8 cellular contexts compared by ENCODE assay signal in the genomic region with DNA sequence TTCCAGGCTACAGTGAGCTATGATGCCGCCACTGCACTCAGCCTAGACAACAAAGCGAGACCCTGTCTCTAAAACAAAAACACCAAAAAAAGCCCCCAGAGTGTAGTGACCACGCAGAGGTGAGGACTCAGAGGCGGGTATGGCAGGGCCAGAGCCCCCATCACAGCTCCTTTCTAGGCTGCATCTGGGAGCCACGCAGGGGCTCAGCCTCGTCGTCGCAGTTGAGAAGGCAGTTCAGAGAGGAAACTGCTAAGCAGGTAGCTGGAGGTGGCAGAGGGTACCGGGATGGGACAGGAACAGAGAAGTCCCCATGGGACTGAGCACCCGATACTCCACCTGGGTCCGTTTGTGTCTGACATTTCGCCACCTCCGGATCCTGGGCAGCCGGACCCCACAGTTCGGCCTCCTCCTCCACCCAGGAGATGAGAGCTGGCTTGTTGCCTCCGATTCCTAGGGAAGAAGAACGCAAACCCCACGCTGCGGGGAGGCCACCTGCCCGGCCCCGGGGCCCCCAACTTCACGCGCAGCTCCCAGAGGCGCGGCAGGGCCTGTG. TPM values are rescaled to one million over a fixed set of nuclear protein-coding genes. Genes with fewer than 3 reads are reported as not detected.
A peak's percentile ranks its signal among the peaks of the same experiment; 100 is the strongest.
DNase-seq lines count a peak whose midpoint lies in the region; ATAC-seq and TF ChIP-seq lines count a peak whose summit lies in the region.

No MANE protein-coding gene starts in this region.

- H3K4me1 Mint-ChIP-seq in activated T-helper 2 cell treated with anti-CD3 and anti-CD28 coated beads, Interferon-gamma antibody, Interleukin-2, Interleukin-4, amounts not matched to agents 10 μg/mL and 5 μg/mL and 100 μg/mL, durations not matched to agents 14 hours and 24 hours and 36 hours (ENCODE audit: low read depth): peaks cover 42% of the 10 kb centered on the region

- no peaks in the 10 kb centered on the region for H3K27me3 ChIP-seq in left ventricle myocardium inferior (ENCODE audit: low read depth)

- H3K9me3 ChIP-seq in left ventricle myocardium inferior (replicated peaks): no peaks in the 10 kb centered on the region

- intact Hi-C loops in activated T-helper 2 cell treated with anti-CD3 and anti-CD28 coated beads, Interferon-gamma antibody, Interleukin-2, Interleukin-4, amounts not matched to agents 10 μg/mL and 5 μg/mL and 100 μg/mL, durations not matched to agents 14 hours and 24 hours and 36 hours (cut with micrococcal nuclease): no loop called here
- intact Hi-C loops in left ventricle myocardium inferior (cut with micrococcal nuclease): no loop called here

- H3K36me3 ChIP-seq in left ventricle myocardium inferior: peaks cover 30% of the 10 kb centered on the region

- H3K27me3 Mint-ChIP-seq in activated T-helper 2 cell treated with anti-CD3 and anti-CD28 coated beads, Interferon-gamma antibody, Interleukin-2, Interleukin-4, amounts not matched to agents 10 μg/mL and 5 μg/mL and 100 μg/mL, durations not matched to agents 14 hours and 24 hours and 36 hours (ENCODE audit: low read depth): peaks cover 1% of the 10 kb centered on the region

- no peak for TF ChIP-seq CTCF in left ventricle myocardium inferior (IDR thresholded peaks at IDR 0.05; ENCODE audit: borderline replicate concordance)

- peak overlapping the region; percentile 83 for H3K4me3 Mint-ChIP-seq in activated T-helper 2 cell treated with anti-CD3 and anti-CD28 coated beads, Interferon-gamma antibody, Interleukin-2, Interleukin-4, amounts not matched to agents 10 μg/mL and 5 μg/mL and 100 μg/mL, durations not matched to agents 14 hours and 24 hours and 36 hours (ENCODE audit: low read depth)

- peaks cover 73% of the 10 kb centered on the region for H3K4me1 ChIP-seq in left ventricle myocardium inferior

- H3K4me3 ChIP-seq in left ventricle myocardium inferior (peak overlapping the region; percentile 82), skin epidermis (peak overlapping the region; percentile 62 to 94 (median 85))

- ATAC-seq in GM18909 (IDR thresholded peaks at IDR 0.05; ENCODE audit: poor library complexity, unreplicated experiment) (peak; percentile 12), HG03135 (IDR thresholded peaks at IDR 0.05; ENCODE audit: unreplicated experiment) (peak; percentile 20)

- H3K27ac Mint-ChIP-seq in activated T-helper 2 cell treated with anti-CD3 and anti-CD28 coated beads, Interferon-gamma antibody, Interleukin-2, Interleukin-4, amounts not matched to agents 10 μg/mL and 5 μg/mL and 100 μg/mL, durations not matched to agents 14 hours and 24 hours and 36 hours: peak overlapping the region; percentile 95

- no peak for DNase-seq in activated T-helper 2 cell treated with anti-CD3 and anti-CD28 coated beads, Interferon-gamma antibody, Interleukin-2, Interleukin-4, amounts not matched to agents 10 μg/mL and 5 μg/mL and 100 μg/mL, durations not matched to agents 14 hours and 24 hours and 36 hours (ENCODE audit: low spot score)
- no peak for DNase-seq in left ventricle myocardium inferior
- DNase-seq in ecto neural progenitor cell (ENCODE audit: low spot score): no peak
- no peak for DNase-seq in occipital lobe (lab: John Stamatoyannopoulos, UW)
- no peak for DNase-seq in NCI-H2107 (lab: John Stamatoyannopoulos, UW)

- peak overlapping the region; percentile 96 for H3K27ac ChIP-seq in left ventricle myocardium inferior (replicated peaks)
- peak overlapping the region; percentile 57 to 97 (median 91) for H3K27ac ChIP-seq in skin epidermis

- H3K9me3 Mint-ChIP-seq in activated T-helper 2 cell treated with anti-CD3 and anti-CD28 coated beads, Interferon-gamma antibody, Interleukin-2, Interleukin-4, amounts not matched to agents 10 μg/mL and 5 μg/mL and 100 μg/mL, durations not matched to agents 14 hours and 24 hours and 36 hours: no peaks in the 10 kb centered on the region

- peaks cover 31% of the 10 kb centered on the region for H3K36me3 Mint-ChIP-seq in activated T-helper 2 cell treated with anti-CD3 and anti-CD28 coated beads, Interferon-gamma antibody, Interleukin-2, Interleukin-4, amounts not matched to agents 10 μg/mL and 5 μg/mL and 100 μg/mL, durations not matched to agents 14 hours and 24 hours and 36 hours (ENCODE audit: low read depth)

RNA-seq across cellular contexts. Expression of gene ZNF764, which starts 0.7 kb away (rescaled TPM):
- total RNA-seq in activated T-helper 2 cell treated with anti-CD3 and anti-CD28 coated beads, Interferon-gamma antibody, Interleukin-2, Interleukin-4, amounts not matched to agents 10 μg/mL and 5 μg/mL and 100 μg/mL, durations not matched to agents 14 hours and 24 hours and 36 hours: 14.5 and 14.6 TPM in 2 replicates
- total RNA-seq in left ventricle myocardium inferior: 8.9 TPM
- total RNA-seq in occipital lobe: 6.9 TPM

RNA-seq across cellular contexts. Expression of gene ZNF688, which starts 14.0 kb away (rescaled TPM):
- 8.7 and 9.2 TPM in 2 replicates for total RNA-seq in activated T-helper 2 cell treated with anti-CD3 and anti-CD28 coated beads, Interferon-gamma antibody, Interleukin-2, Interleukin-4, amounts not matched to agents 10 μg/mL and 5 μg/mL and 100 μg/mL, durations not matched to agents 14 hours and 24 hours and 36 hours
- 10.8 TPM for total RNA-seq in left ventricle myocardium inferior
- 5.9 TPM for total RNA-seq in occipital lobe

RNA-seq across cellular contexts. Expression of gene ZNF747, which starts 22.8 kb away (rescaled TPM):
- total RNA-seq in activated T-helper 2 cell treated with anti-CD3 and anti-CD28 coated beads, Interferon-gamma antibody, Interleukin-2, Interleukin-4, amounts not matched to agents 10 μg/mL and 5 μg/mL and 100 μg/mL, durations not matched to agents 14 hours and 24 hours and 36 hours: 11.8 and 11.9 TPM in 2 replicates
- total RNA-seq in left ventricle myocardium inferior (8.9 TPM), occipital lobe (12.6 TPM)

RNA-seq across cellular contexts. Expression of gene ZNF785, which starts 28.0 kb away (rescaled TPM):
- total RNA-seq in activated T-helper 2 cell treated with anti-CD3 and anti-CD28 coated beads, Interferon-gamma antibody, Interleukin-2, Interleukin-4, amounts not matched to agents 10 μg/mL and 5 μg/mL and 100 μg/mL, durations not matched to agents 14 hours and 24 hours and 36 hours: 18.9 and 22.2 TPM in 2 replicates
- total RNA-seq in left ventricle myocardium inferior (7.1 TPM), occipital lobe (16.1 TPM)

RNA-seq across cellular contexts. Expression of gene ZNF768, which starts 31.1 kb away (rescaled TPM):
- total RNA-seq in activated T-helper 2 cell treated with anti-CD3 and anti-CD28 coated beads, Interferon-gamma antibody, Interleukin-2, Interleukin-4, amounts not matched to agents 10 μg/mL and 5 μg/mL and 100 μg/mL, durations not matched to agents 14 hours and 24 hours and 36 hours: 16.9 and 17.1 TPM in 2 replicates
- 61.1 TPM for total RNA-seq in left ventricle myocardium inferior
- 28.4 TPM for total RNA-seq in occipital lobe
